In the genomic region with DNA sequence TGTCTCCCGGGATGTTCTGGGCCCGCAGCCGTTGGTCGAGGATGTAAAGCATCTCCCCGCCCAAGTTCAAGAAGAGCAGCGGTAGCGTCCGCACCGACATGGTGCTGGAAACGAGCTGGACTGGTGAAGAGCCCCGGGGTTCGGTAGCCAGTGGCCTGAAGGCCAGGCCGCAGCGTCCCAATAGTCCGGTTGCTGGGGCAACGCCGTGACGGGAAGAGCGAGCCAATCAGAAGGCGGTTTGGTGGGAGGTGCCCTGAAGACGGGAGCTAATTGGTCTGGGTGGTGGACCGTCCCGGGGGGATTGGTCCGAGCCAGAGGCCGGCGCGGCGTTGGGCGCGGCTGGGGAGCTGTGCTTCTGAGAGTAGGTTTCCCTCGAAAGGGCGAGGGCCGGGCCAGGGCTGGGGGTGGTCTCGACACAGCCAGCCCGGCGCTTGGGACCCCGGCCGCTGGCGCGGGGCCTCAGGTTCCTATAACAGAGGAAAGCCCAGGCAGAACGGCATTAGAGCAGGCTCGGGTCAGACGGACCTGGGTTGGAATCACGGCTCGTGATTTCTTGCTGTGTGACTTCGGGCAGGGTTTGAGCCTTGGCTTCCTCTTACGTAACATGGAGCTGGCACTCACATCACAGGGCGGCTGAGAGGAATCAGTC, we compare ENCODE assay signal across 8 cellular contexts. TPM values are rescaled to one million over a fixed set of nuclear protein-coding genes. Genes with fewer than 3 reads are reported as not detected.
DNase-seq lines count a peak whose midpoint lies in the region; ATAC-seq and TF ChIP-seq lines count a peak whose summit lies in the region.

A gene with protein sequence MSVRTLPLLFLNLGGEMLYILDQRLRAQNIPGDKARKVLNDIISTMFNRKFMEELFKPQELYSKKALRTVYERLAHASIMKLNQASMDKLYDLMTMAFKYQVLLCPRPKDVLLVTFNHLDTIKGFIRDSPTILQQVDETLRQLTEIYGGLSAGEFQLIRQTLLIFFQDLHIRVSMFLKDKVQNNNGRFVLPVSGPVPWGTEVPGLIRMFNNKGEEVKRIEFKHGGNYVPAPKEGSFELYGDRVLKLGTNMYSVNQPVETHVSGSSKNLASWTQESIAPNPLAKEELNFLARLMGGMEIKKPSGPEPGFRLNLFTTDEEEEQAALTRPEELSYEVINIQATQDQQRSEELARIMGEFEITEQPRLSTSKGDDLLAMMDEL (minus strand): TSS at position 182 of the 649 bp plus-strand sequence. CDS start 82 bp downstream, at position 100.

- TF ChIP-seq CTCF in BJ (IDR thresholded peaks at IDR 0.05; ENCODE audit: insufficient read depth, low read depth, low read length) (no peak), right lobe of liver (IDR thresholded peaks at IDR 0.05) (no peak)
- TF ChIP-seq CTCF in activated CD8-positive, alpha-beta T cell treated with anti-CD3 and anti-CD28 coated beads for 36 hours (IDR thresholded peaks at IDR 0.05) = no peak

- peaks cover 4% of the 10 kb centered on the region for H3K36me3 Mint-ChIP-seq in activated CD8-positive, alpha-beta T cell treated with anti-CD3 and anti-CD28 coated beads for 36 hours (ENCODE audit: low read depth)

- peak within 1 kb of the TSS; percentile 74 to 82 for H3K9ac ChIP-seq in duodenal mucosa (ENCODE audit: low read depth in 1 of 2, low read length in 2 of 2)

- WGBS in right lobe of liver (ENCODE audit: insufficient coverage, low coverage, low lambda C conversion rate, missing lambda C conversion rate) = 0% methylated on average over 9 of the region's 48 CpGs

- CTCF ChIA-PET in BJ (lab: Yijun Ruan, JAX) = interaction anchor here (0.8 to 1.0 kb wide), 5 partner anchors 11 to 131 kb away, joined by 3 to 5 read pairs (median 4); no protein-coding TSS in a partner anchor
- CTCF ChIA-PET in activated CD8-positive, alpha-beta T cell treated with anti-CD3 and anti-CD28 coated beads for 36 hours (lab: Charles Lee) = interaction anchor here (0.7 to 1.2 kb wide), 3 partner anchors 12 to 301 kb away, joined by 3 to 7 read pairs (median 5); a partner anchor contains a TSS

- H3K36me3 ChIP-seq in BJ (ENCODE audit: control insufficient read depth, insufficient read depth, low read length) (peaks cover 6% of the 10 kb centered on the region), duodenal mucosa (ENCODE audit: control insufficient read depth in 1 of 2, insufficient read depth in 2 of 2, low read length in 2 of 2) (peaks cover 4 to 10% of the 10 kb centered on the region in 2 donors), right lobe of liver (peaks cover 0 to 9% (median 4%) of the 10 kb centered on the region in 4 donors)

- intact Hi-C loops in activated CD8-positive, alpha-beta T cell treated with anti-CD3 and anti-CD28 coated beads for 36 hours (cut with micrococcal nuclease) = no loop called here
- intact Hi-C loops in right lobe of liver (cut with DNase I) = no loop called here

- H3K27ac ChIP-seq in duodenal mucosa (ENCODE audit: low read depth, low read length) (peak within 1 kb of the TSS; percentile 93), right lobe of liver (peak within 1 kb of the TSS; percentile 89 to 93 (median 91))

- H3K4me1 Mint-ChIP-seq in activated CD8-positive, alpha-beta T cell treated with anti-CD3 and anti-CD28 coated beads for 36 hours (ENCODE audit: low read depth) = peaks cover 10% of the 10 kb centered on the region

- peak; percentile 98 for ATAC-seq in GM19324 (IDR thresholded peaks at IDR 0.05; ENCODE audit: low FRiP score, unreplicated experiment)
- ATAC-seq in HG03469 (IDR thresholded peaks at IDR 0.05; ENCODE audit: unreplicated experiment) = peak; percentile 86
- ATAC-seq in activated CD8-positive, alpha-beta T cell treated with anti-CD3 and anti-CD28 coated beads for 36 hours = peak; percentile 99
- peak; percentile 97 to 99 (median 98) for ATAC-seq in right lobe of liver

- H3K27me3 ChIP-seq in BJ (ENCODE audit: control insufficient read depth, insufficient read depth, low read length) (no peaks in the 10 kb centered on the region), duodenal mucosa (ENCODE audit: control insufficient read depth in 1 of 2, insufficient read depth in 2 of 2, low read length in 2 of 2) (no peaks in the 10 kb centered on the region), right lobe of liver (no peaks in the 10 kb centered on the region)

- peak; percentile 81 for TF ChIP-seq POLR2A in right lobe of liver (IDR thresholded peaks at IDR 0.05)

- H3K9me3 Mint-ChIP-seq in activated CD8-positive, alpha-beta T cell treated with anti-CD3 and anti-CD28 coated beads for 36 hours = no peaks in the 10 kb centered on the region

- no peaks in the 10 kb centered on the region for H3K4me1 ChIP-seq in duodenal mucosa (ENCODE audit: control insufficient read depth in 1 of 2, insufficient read depth in 2 of 2, low read length in 2 of 2)
- no peaks in the 10 kb centered on the region for H3K4me1 ChIP-seq in right lobe of liver

- H3K9me3 ChIP-seq in duodenal mucosa (ENCODE audit: control insufficient read depth in 1 of 2, low read length in 2 of 2) (no peaks in the 10 kb centered on the region), right lobe of liver (no peaks in the 10 kb centered on the region)

- H3K27ac Mint-ChIP-seq in activated CD8-positive, alpha-beta T cell treated with anti-CD3 and anti-CD28 coated beads for 36 hours = peak within 1 kb of the TSS; percentile 83

- H3K4me3 ChIP-seq in BJ (ENCODE audit: low read depth, low read length) (peak within 1 kb of the TSS; percentile 70), duodenal mucosa (ENCODE audit: low read depth in 1 of 2, low read length in 2 of 2) (peak within 1 kb of the TSS; percentile 69 to 77), right lobe of liver (peak within 1 kb of the TSS; percentile 60 to 61 (median 60))

- H3K4me3 Mint-ChIP-seq in activated CD8-positive, alpha-beta T cell treated with anti-CD3 and anti-CD28 coated beads for 36 hours = peak within 1 kb of the TSS; percentile 82

- no peaks in the 10 kb centered on the region for H3K27me3 Mint-ChIP-seq in activated CD8-positive, alpha-beta T cell treated with anti-CD3 and anti-CD28 coated beads for 36 hours

- POLR2A ChIA-PET in BJ (lab: Charles Lee) = interaction anchor here (0.5 to 1.5 kb wide), 4 partner anchors 12 to 1284 kb away, joined by 3 to 12 read pairs (median 6); a partner anchor contains a TSS
- POLR2A ChIA-PET in activated CD8-positive, alpha-beta T cell treated with anti-CD3 and anti-CD28 coated beads for 36 hours (lab: Charles Lee) = interaction anchor here (0.6 to 2.9 kb wide), 7 partner anchors 10 to 915 kb away, joined by 3 to 12 read pairs (median 4); a partner anchor contains a TSS

- DNase-seq in BJ (ENCODE audit: low read depth) = peak; percentile 76
- DNase-seq in NCI-H69 (lab: John Stamatoyannopoulos, UW) = peak; percentile 95
- DNase-seq in activated CD8-positive, alpha-beta T cell treated with anti-CD3 and anti-CD28 coated beads for 36 hours = peak; percentile 90
- peak; percentile 95 to 97 (median 96) for DNase-seq in right lobe of liver
- DNase-seq in stimulated activated CD4-positive, alpha-beta T cell treated with anti-CD3 and anti-CD28 coated beads, Interleukin-4, amount 100 ng/mL, for 24 hours = peak; percentile 87

RNA-seq across cellular contexts. Expression of the gene that starts here (rescaled TPM):
- 9.6 and 11.5 TPM in 2 replicates for polyA plus RNA-seq in BJ (2011; rRNA removed)
- 8.2 and 11.7 TPM in 2 replicates for polyA minus RNA-seq in BJ (2011; rRNA and poly(A)+ RNA removed)
- 1 to 10 TPM; 1.2 to 1.5 TPM for total RNA-seq in activated CD8-positive, alpha-beta T cell treated with anti-CD3 and anti-CD28 coated beads for 36 hours
- 1 to 10 TPM in 5 of 6 experiments, under 1 TPM in 1; 0.40 to 4.9 (median 1.7) TPM for total RNA-seq in right lobe of liver

Comparison
In these comparisons a context has a peak if more than half of its experiments do, and no peak if none do; other contexts are left out.
1. Peak in every context shown above with its lines: DNase-seq, ATAC-seq, H3K4me3 ChIP-seq and H3K27ac ChIP-seq.